ENCODE assay signal across 19 cellular contexts in the genomic region with DNA sequence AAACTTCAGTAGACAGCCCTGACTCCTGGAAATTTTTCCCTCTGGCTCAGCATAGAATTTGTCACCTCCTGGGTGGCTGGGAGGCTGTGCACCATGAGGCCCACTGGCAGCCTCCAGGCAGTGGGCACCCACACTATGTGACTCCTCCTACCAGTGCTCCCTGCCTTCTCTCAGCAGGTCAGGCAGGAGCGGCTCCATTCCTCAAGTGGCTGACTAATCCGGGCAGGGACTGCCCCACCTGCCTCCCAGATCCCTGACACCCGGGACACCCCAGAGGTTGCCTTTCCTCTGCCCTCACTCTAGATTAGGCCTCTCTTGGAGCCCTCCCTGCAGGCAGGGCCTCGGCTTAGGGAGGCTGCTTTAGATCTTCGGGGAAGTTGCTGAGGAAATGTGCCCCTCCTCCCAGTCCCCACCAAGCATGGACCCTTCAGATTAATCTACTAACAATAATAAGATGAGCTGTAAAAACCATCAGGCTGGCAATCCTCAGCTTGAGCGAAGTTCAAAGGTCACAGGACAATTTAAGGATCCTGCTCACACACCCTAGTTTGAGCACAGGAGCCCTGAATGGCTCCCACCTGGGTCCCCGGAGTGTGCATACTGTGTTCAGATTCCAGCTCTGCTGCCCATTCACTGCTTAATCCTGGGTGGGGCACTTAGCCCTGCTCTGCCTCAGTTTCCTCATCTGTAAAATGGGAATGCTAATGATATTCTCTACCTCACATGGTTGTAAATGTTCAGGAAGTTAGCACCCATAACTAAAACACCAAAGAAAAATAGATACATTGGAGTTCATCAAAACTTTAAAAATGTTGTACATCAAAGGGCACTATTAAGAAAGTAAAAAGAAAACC. TPM values are rescaled to one million over a fixed set of nuclear protein-coding genes. Genes with fewer than 3 reads are reported as not detected.
DNase-seq lines count a peak whose midpoint lies in the region; ATAC-seq, FAIRE-seq and TF ChIP-seq lines count a peak whose summit lies in the region.
"Had no signal": no experiment of that assay in that cellular context is flagged by ENCODE, and none has a peak within 500 bp of the region (broad histone marks: within the 10 kb centered on the region; RNA-seq: fewer than 3 reads in every experiment).

No MANE protein-coding gene starts in this region.

- H3K9me3 ChIP-seq in K562 (replicated peaks; ENCODE audit: control insufficient read depth, insufficient read depth, low read depth, low read length) (no peaks in the 10 kb centered on the region), lung (ENCODE audit: control insufficient read depth in 2 of 2, insufficient read depth in 1 of 2, low read length in 1 of 2) (no peaks in the 10 kb centered on the region), spleen (no peaks in the 10 kb centered on the region)
- H3K9me3 ChIP-seq: adrenal gland had no signal

- no peak for TF ChIP-seq POLR2A in H54 (IDR thresholded peaks at IDR 0.05; ENCODE audit: low read depth, low read length)
- no peak for TF ChIP-seq POLR2A in K562 (conservative IDR thresholded peaks at IDR 0.05)
- TF ChIP-seq POLR2A in spleen (IDR thresholded peaks at IDR 0.05): no peak

- TF ChIP-seq CTCF in K562 (IDR thresholded peaks at IDR 0.05 in 2 of 3, conservative IDR thresholded peaks at IDR 0.05 in 1 of 3; ENCODE audit: insufficient read depth in 2 of 3, low read depth in 1 of 3, low read length in 3 of 3) (no peak), lung (IDR thresholded peaks at IDR 0.05; ENCODE audit: control extremely low read depth, extremely low read depth) (no peak), spleen (IDR thresholded peaks at IDR 0.05 in 8 of 11, conservative IDR thresholded peaks at IDR 0.05 in 3 of 11) (no peak)

- intact Hi-C loops in K562 (cut with micrococcal nuclease): no loop called here
- intact Hi-C loops in spleen (cut with DNase I; ENCODE audit: low total_unique reads): no loop called here

- in situ Hi-C loops in K562 (cut with MboI): no loop called here

- CTCF ChIA-PET in K562 (lab: Yijun Ruan, JAX; ENCODE audit: low intra/inter-chr PET ratio): interaction anchor here (0.6 kb wide), 1 partner anchor 324 kb away, joined by 3 read pairs; no protein-coding TSS in a partner anchor

- H3K4me2 ChIP-seq in K562 (ENCODE audit: insufficient read depth, low read length): no peak overlapping the region

- H3K79me2 ChIP-seq in K562 (ENCODE audit: control insufficient read depth, insufficient read depth, low read length): no peaks in the 10 kb centered on the region

- 22% methylated on average over 7 of the region's 7 CpGs for whole genome bisulfite sequencing in K562 (ENCODE audit: insufficient coverage, low coverage, missing lambda C conversion rate)
- 74 to 78% methylated on average over 7 of the region's 7 CpGs for WGBS in lung, 2 donors
- 69 to 87% (median 80%) methylated on average over 6 to 7 of the region's 7 CpGs for WGBS in spleen, 5 donors

- no peak overlapping the region for H3K4me3 ChIP-seq in K562
- H3K4me3 ChIP-seq in lung: no peak overlapping the region
- no peak overlapping the region for H3K4me3 ChIP-seq in spleen
- H3K4me3 ChIP-seq: adrenal gland had no signal

- ATAC-seq in K562: no peak
- ATAC-seq in lung (ENCODE audit: insufficient read depth, low FRiP score): peak; percentile 53

- no TSS peak for BruUV-seq in K562 (replicated peaks; lab: Mats Ljungman, UMichigan)

- H3K27ac ChIP-seq in K562 (ENCODE audit: extremely low read depth, low read depth, low read length) (no peak overlapping the region), lung (ENCODE audit: low read depth in 1 of 2, low read length in 1 of 2) (no peak overlapping the region), spleen (no peak overlapping the region)
- H3K27ac ChIP-seq: adrenal gland had no signal

- DNase-seq in H54 (ENCODE audit: insufficient read length, low spot score): peak; percentile 73
- DNase-seq in K562 (ENCODE audit: extremely low read depth in 1 of 4, low spot score in 3 of 4): no peak
- no peak for DNase-seq in lung (ENCODE audit: low spot score)
- no peak for DNase-seq in GOT3 (lab: John Stamatoyannopoulos, UW)
- DNase-seq in spleen: no peak
- DNase-seq in activated CD4-positive, alpha-beta T cell treated with anti-CD3 and anti-CD28 coated beads for 4 hours: no peak
- DNase-seq: activated CD8-positive, alpha-beta memory T cell treated with anti-CD3 and anti-CD28 coated beads for 24 hours; adrenal gland; AML-193; effector memory CD4-positive, alpha-beta T cell; foreskin melanocyte; NCI-H2081 treated with DMSO at 0.1 percent for 48 hours; NCI-H526 treated with DMSO at 0.1 percent for 48 hours had no signal

- H3K27me3 ChIP-seq in K562 (ENCODE audit: control insufficient read depth in 2 of 2, insufficient read depth in 2 of 2, low read length in 2 of 2) (peaks cover 8 to 10% of the 10 kb centered on the region in 2 experiments; a peak in 3 of 5 replicates), lung (ENCODE audit: control insufficient read depth, insufficient read depth) (no peaks in the 10 kb centered on the region), spleen (replicated peaks in 1 of 7) (no peaks in the 10 kb centered on the region)
- H3K27me3 ChIP-seq: adrenal gland had no signal

- H3K4me1 ChIP-seq in K562 (replicated peaks in 1 of 2; ENCODE audit: control insufficient read depth in 2 of 2, insufficient read depth in 2 of 2, low read length in 2 of 2): no peaks in the 10 kb centered on the region; a peak in 2 of 5 replicates
- no peaks in the 10 kb centered on the region for H3K4me1 ChIP-seq in lung (ENCODE audit: control insufficient read depth in 2 of 2, insufficient read depth in 2 of 2, low read length in 2 of 2)
- H3K4me1 ChIP-seq in spleen: no peaks in the 10 kb centered on the region
- H3K4me1 ChIP-seq: adrenal gland had no signal

- no peak overlapping the region for H2AFZ ChIP-seq in K562 (ENCODE audit: low read depth, low read length)

- H3K36me3 ChIP-seq in K562 (ENCODE audit: control insufficient read depth, insufficient read depth, low read length) (no peaks in the 10 kb centered on the region), lung (ENCODE audit: control insufficient read depth in 2 of 2, insufficient read depth in 2 of 2, low read length in 2 of 2) (no peaks in the 10 kb centered on the region), spleen (no peaks in the 10 kb centered on the region)
- H3K36me3 ChIP-seq: adrenal gland had no signal

- H4K20me1 ChIP-seq in K562 (replicated peaks; ENCODE audit: control insufficient read depth, insufficient read depth, low read length): 0 out of 2 replicates have a peak, but pooled peaks cover 3% of the 10 kb centered on the region

- TF ChIP-seq RAD21 in K562 (CRISPR knock-in tag; conservative IDR thresholded peaks at IDR 0.05 in 1 of 2, IDR thresholded peaks at IDR 0.05 in 1 of 2): no peak

- POLR2A ChIA-PET in K562 (lab: Yijun Ruan, JAX): no interaction called here

- no peaks in the 10 kb centered on the region for H3K9me1 ChIP-seq in K562 (ENCODE audit: control insufficient read depth, insufficient read depth, low read length)

- peak; percentile 87 for FAIRE-seq in H54 (lab: Jason Lieb, UNC)
- no peak for FAIRE-seq in K562 (lab: Jason Lieb, UNC)
- FAIRE-seq: D721Med, RCC 7860 had no signal

- TF ChIP-seq EP300 in K562 (IDR thresholded peaks at IDR 0.05; ENCODE audit: low read length): no peak

- H3K9ac ChIP-seq in K562 (ENCODE audit: insufficient read depth in 1 of 2, low read depth in 2 of 2, low read length in 2 of 2): no peak overlapping the region

RNA-seq across cellular contexts. Expression of a gene that starts 10.0 kb away (rescaled TPM):
- not detected in 2 replicates for total RNA-seq in K562 (2011; cell fraction: chromatin; rRNA removed; ENCODE audit: low replicate concordance)
- total RNA-seq in K562 (2011; cell fraction: nucleolus; rRNA removed): 0.50 TPM in 1 of 2 replicates, not detected in the other
- 0.31 and 1.5 TPM in 2 replicates for total RNA-seq in K562 (2011; cell fraction: nucleoplasm; rRNA removed)
- total RNA-seq in K562 (2014; rRNA removed): not detected in 2 replicates
- not detected in 2 replicates for total RNA-seq in K562 (2014; rRNA removed; fragmentation: Illumina TruSeq; extraction: Trizol)
- total RNA-seq in K562 (2015; rRNA removed; fragmentation: Illumina TruSeq; extraction: Trizol): not detected in 2 replicates
- not detected in 2 replicates for total RNA-seq in K562 (2021)
- not detected in 2 replicates for polyA plus RNA-seq in K562 (2011; rRNA removed)
- polyA plus RNA-seq in K562 (2011; cell fraction: cytosol; rRNA removed): not detected in 2 replicates
- polyA plus RNA-seq in K562 (2011; cell fraction: nucleus; rRNA removed): 0.07 TPM in 1 of 2 replicates, not detected in the other
- not detected in 2 replicates for polyA plus RNA-seq in K562 (2012)
- not detected in 2 replicates for polyA plus RNA-seq in K562 (2014; fragmentation: Illumina TruSeq; extraction: Trizol)
- polyA plus RNA-seq in K562 (2014; fragmentation: Nextera tagmentation; extraction: Ambion mirVana): not detected
- polyA plus RNA-seq in K562 (2014; rRNA removed): not detected in 2 replicates
- not detected in 2 replicates for polyA minus RNA-seq in K562 (2011; rRNA and poly(A)+ RNA removed)
- polyA minus RNA-seq in K562 (2011; cell fraction: cytosol; rRNA and poly(A)+ RNA removed): not detected in 2 replicates
- polyA minus RNA-seq in K562 (2011; cell fraction: nucleus; rRNA and poly(A)+ RNA removed): not detected in 2 replicates
- 1 to 10 TPM; 4.7 to 6.4 TPM for total RNA-seq in lung
- under 1 TPM; 0.73 to 0.90 TPM for polyA plus RNA-seq in lung
- 1 to 10 TPM in 3 of 7 donors, under 1 TPM in 4; 0.54 to 2.8 (median 0.98) TPM for total RNA-seq in spleen
- polyA plus RNA-seq in spleen: under 1 TPM; 0.15 to 0.18 (median 0.16) TPM

RNA-seq across cellular contexts. Expression of a gene that starts 19.6 kb away (rescaled TPM):
- total RNA-seq in K562 (2011; cell fraction: chromatin; rRNA removed; ENCODE audit: low replicate concordance): 82.5 and 106 TPM in 2 replicates
- total RNA-seq in K562 (2011; cell fraction: nucleolus; rRNA removed): 91.9 and 98.4 TPM in 2 replicates
- total RNA-seq in K562 (2011; cell fraction: nucleoplasm; rRNA removed): 76.1 and 86.0 TPM in 2 replicates
- total RNA-seq in K562 (2014; rRNA removed) (27.3 and 39.7 TPM in 2 replicates), K562 (2014; rRNA removed; fragmentation: Illumina TruSeq; extraction: Trizol) (24.5 and 26.8 TPM in 2 replicates), K562 (2015; rRNA removed; fragmentation: Illumina TruSeq; extraction: Trizol) (25.9 and 26.2 TPM in 2 replicates), K562 (2021) (41.9 and 44.0 TPM in 2 replicates), lung (10 to 100 TPM; 31.2 to 43.2 TPM), spleen (10 to 100 TPM; 24.4 to 56.2 (median 39.4) TPM)
- polyA plus RNA-seq in K562 (2011; rRNA removed) (37.3 and 40.0 TPM in 2 replicates), K562 (2014; fragmentation: Illumina TruSeq; extraction: Trizol) (23.1 and 24.9 TPM in 2 replicates), K562 (2014; fragmentation: Nextera tagmentation; extraction: Ambion mirVana) (1 to 10 TPM; 4.5 to 5.2 TPM), K562 (2014; rRNA removed) (42.5 and 44.8 TPM in 2 replicates), lung (10 to 100 TPM; 20.1 to 28.5 TPM), spleen (10 to 100 TPM; 24.1 to 35.0 (median 30.7) TPM)
- polyA plus RNA-seq in K562 (2011; cell fraction: cytosol; rRNA removed): 24.5 and 36.5 TPM in 2 replicates
- 190 and 193 TPM in 2 replicates for polyA plus RNA-seq in K562 (2011; cell fraction: nucleus; rRNA removed)
- 23.1 and 26.7 TPM in 2 replicates for polyA plus RNA-seq in K562 (2012)
- polyA minus RNA-seq in K562 (2011; rRNA and poly(A)+ RNA removed): 22.7 and 23.6 TPM in 2 replicates
- polyA minus RNA-seq in K562 (2011; cell fraction: cytosol; rRNA and poly(A)+ RNA removed): 10.9 and 17.9 TPM in 2 replicates
- polyA minus RNA-seq in K562 (2011; cell fraction: nucleus; rRNA and poly(A)+ RNA removed): 60.3 and 71.5 TPM in 2 replicates

RNA-seq across cellular contexts. Expression of a gene that starts 29.6 kb away (rescaled TPM):
- not detected in 2 replicates for total RNA-seq in K562 (2011; cell fraction: chromatin; rRNA removed; ENCODE audit: low replicate concordance)
- not detected in 2 replicates for total RNA-seq in K562 (2011; cell fraction: nucleolus; rRNA removed)
- not detected in 2 replicates for total RNA-seq in K562 (2011; cell fraction: nucleoplasm; rRNA removed)
- not detected in 2 replicates for total RNA-seq in K562 (2014; rRNA removed)
- total RNA-seq in K562 (2014; rRNA removed; fragmentation: Illumina TruSeq; extraction: Trizol): not detected in 2 replicates
- not detected in 2 replicates for total RNA-seq in K562 (2015; rRNA removed; fragmentation: Illumina TruSeq; extraction: Trizol)
- total RNA-seq in K562 (2021): not detected in 2 replicates
- not detected in 2 replicates for polyA plus RNA-seq in K562 (2011; rRNA removed)
- polyA plus RNA-seq in K562 (2011; cell fraction: cytosol; rRNA removed): not detected in 2 replicates
- not detected in 2 replicates for polyA plus RNA-seq in K562 (2011; cell fraction: nucleus; rRNA removed)
- polyA plus RNA-seq in K562 (2012): 0.12 and 0.15 TPM in 2 replicates
- polyA plus RNA-seq in K562 (2014; fragmentation: Illumina TruSeq; extraction: Trizol): not detected in 2 replicates
- polyA plus RNA-seq in K562 (2014; fragmentation: Nextera tagmentation; extraction: Ambion mirVana): not detected
- polyA plus RNA-seq in K562 (2014; rRNA removed): not detected in 2 replicates
- not detected in 2 replicates for polyA minus RNA-seq in K562 (2011; rRNA and poly(A)+ RNA removed)
- not detected in 2 replicates for polyA minus RNA-seq in K562 (2011; cell fraction: cytosol; rRNA and poly(A)+ RNA removed)
- not detected in 2 replicates for polyA minus RNA-seq in K562 (2011; cell fraction: nucleus; rRNA and poly(A)+ RNA removed)
- under 1 TPM in 1 of 2 donors, not detected in 1; 0.37 TPM for total RNA-seq in lung
- polyA plus RNA-seq in lung: under 1 TPM; 0.14 to 0.35 TPM
- under 1 TPM in 1 of 7 donors, not detected in 6; 0.39 TPM for total RNA-seq in spleen
- polyA plus RNA-seq in spleen: not detected
- total RNA-seq: renal cortical epithelial cell, subcutaneous adipose tissue had no signal

RNA-seq across cellular contexts. Expression of a gene that starts 34.3 kb away (rescaled TPM):
- 0.09 TPM in 1 of 2 replicates, not detected in the other for total RNA-seq in K562 (2011; cell fraction: chromatin; rRNA removed; ENCODE audit: low replicate concordance)
- total RNA-seq in K562 (2011; cell fraction: nucleolus; rRNA removed): 0.33 TPM in 1 of 2 replicates, not detected in the other
- not detected in 2 replicates for total RNA-seq in K562 (2011; cell fraction: nucleoplasm; rRNA removed)
- total RNA-seq in K562 (2014; rRNA removed) (not detected in 2 replicates), K562 (2014; rRNA removed; fragmentation: Illumina TruSeq; extraction: Trizol) (not detected in 2 replicates), K562 (2015; rRNA removed; fragmentation: Illumina TruSeq; extraction: Trizol) (not detected in 2 replicates), K562 (2021) (0.16 TPM in 2 replicates), lung (1 to 10 TPM; 1.3 to 2.6 TPM), spleen (not detected)
- polyA plus RNA-seq in K562 (2011; rRNA removed) (not detected in 2 replicates), K562 (2014; fragmentation: Illumina TruSeq; extraction: Trizol) (not detected in 2 replicates), K562 (2014; fragmentation: Nextera tagmentation; extraction: Ambion mirVana) (not detected), K562 (2014; rRNA removed) (not detected in 2 replicates), lung (1 to 10 TPM; 2.5 to 2.6 TPM), spleen (under 1 TPM in 2 of 3 donors, not detected in 1; 0.02 to 0.16 TPM)
- 0.01 TPM in 1 of 2 replicates, not detected in the other for polyA plus RNA-seq in K562 (2011; cell fraction: cytosol; rRNA removed)
- polyA plus RNA-seq in K562 (2011; cell fraction: nucleus; rRNA removed): 0.04 and 0.07 TPM in 2 replicates
- polyA plus RNA-seq in K562 (2012): not detected in 2 replicates
- 0.09 TPM in 1 of 2 replicates, not detected in the other for polyA minus RNA-seq in K562 (2011; rRNA and poly(A)+ RNA removed)
- polyA minus RNA-seq in K562 (2011; cell fraction: cytosol; rRNA and poly(A)+ RNA removed): not detected in 2 replicates
- 0.11 TPM in 1 of 2 replicates, not detected in the other for polyA minus RNA-seq in K562 (2011; cell fraction: nucleus; rRNA and poly(A)+ RNA removed)
- total RNA-seq: neural crest cell, subcutaneous adipose tissue had no signal
- polyA plus RNA-seq: IgD-negative memory B cell had no signal

RNA-seq across cellular contexts. Expression of a gene that starts 48.7 kb away (rescaled TPM):
- total RNA-seq in K562 (2011; cell fraction: chromatin; rRNA removed; ENCODE audit: low replicate concordance): 6.5 and 16.4 TPM in 2 replicates
- total RNA-seq in K562 (2011; cell fraction: nucleolus; rRNA removed): 10.9 and 11.0 TPM in 2 replicates
- total RNA-seq in K562 (2011; cell fraction: nucleoplasm; rRNA removed): 5.4 and 7.9 TPM in 2 replicates
- total RNA-seq in K562 (2014; rRNA removed) (1.0 and 2.6 TPM in 2 replicates), K562 (2014; rRNA removed; fragmentation: Illumina TruSeq; extraction: Trizol) (0.67 and 0.80 TPM in 2 replicates), K562 (2015; rRNA removed; fragmentation: Illumina TruSeq; extraction: Trizol) (1.8 and 2.1 TPM in 2 replicates), K562 (2021) (2.5 and 3.2 TPM in 2 replicates), lung (10 to 100 TPM; 32.3 to 37.8 TPM), spleen (100 to 1,000 TPM in 1 of 7 donors, 10 to 100 TPM in 6; 32.8 to 128 (median 57.5) TPM)
- polyA plus RNA-seq in K562 (2011; rRNA removed) (1.5 and 5.8 TPM in 2 replicates), K562 (2014; fragmentation: Illumina TruSeq; extraction: Trizol) (1.3 and 2.1 TPM in 2 replicates), K562 (2014; fragmentation: Nextera tagmentation; extraction: Ambion mirVana) (under 1 TPM; 0.08 to 0.13 TPM), K562 (2014; rRNA removed) (3.7 and 4.0 TPM in 2 replicates), lung (10 to 100 TPM; 10.5 to 25.8 TPM), spleen (10 to 100 TPM; 14.9 to 74.8 (median 27.5) TPM)
- 1.6 and 2.9 TPM in 2 replicates for polyA plus RNA-seq in K562 (2011; cell fraction: cytosol; rRNA removed)
- 33.3 and 59.9 TPM in 2 replicates for polyA plus RNA-seq in K562 (2011; cell fraction: nucleus; rRNA removed)
- polyA plus RNA-seq in K562 (2012): 2.7 and 9.9 TPM in 2 replicates
- 1.6 and 1.8 TPM in 2 replicates for polyA minus RNA-seq in K562 (2011; rRNA and poly(A)+ RNA removed)
- 0.48 and 5.2 TPM in 2 replicates for polyA minus RNA-seq in K562 (2011; cell fraction: cytosol; rRNA and poly(A)+ RNA removed)
- 7.9 and 20.1 TPM in 2 replicates for polyA minus RNA-seq in K562 (2011; cell fraction: nucleus; rRNA and poly(A)+ RNA removed)
